Comparison of ENCODE assay signal across 8 cellular contexts in the genomic region with DNA sequence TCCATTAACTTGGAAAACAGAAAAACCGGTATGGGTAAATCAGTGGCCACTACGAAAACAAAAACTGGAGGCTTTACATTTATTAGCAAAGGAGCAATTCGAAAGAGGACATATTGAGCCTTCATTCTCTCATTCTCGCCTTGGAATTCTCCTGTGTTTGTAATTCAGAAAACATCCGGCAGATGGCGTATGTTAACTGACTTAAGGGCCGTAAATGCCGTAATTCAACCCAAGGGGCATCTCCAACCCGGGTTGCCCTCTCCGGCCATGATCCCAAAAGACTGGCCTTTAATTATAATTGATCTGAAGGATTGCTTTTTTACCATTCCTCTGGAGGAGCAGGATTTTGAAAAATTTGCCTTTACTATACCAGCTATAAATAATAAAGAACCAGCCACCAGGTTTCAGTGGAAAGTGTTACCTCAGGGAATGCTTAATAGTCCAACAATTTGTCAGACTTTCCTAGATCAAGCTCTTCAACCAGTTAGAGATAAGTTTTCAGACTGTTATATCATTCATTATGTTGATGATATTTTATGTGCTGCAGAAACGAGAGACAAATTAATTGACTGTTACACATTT.
DNase-seq lines count a peak whose midpoint lies in the region; ATAC-seq and TF ChIP-seq lines count a peak whose summit lies in the region.
"Not testable (repeated sequence)": the region's sequence is repeated elsewhere in the genome, so short reads cannot be mapped to it uniquely, and the experiment has no call there.

No MANE protein-coding gene starts in this region.

- not testable (repeated sequence) for H3K27ac Mint-ChIP-seq in activated CD4-positive, alpha-beta memory T cell treated with anti-CD3 and anti-CD28 coated beads, Interleukin-2, amount 10 ng/mL, durations not matched to agents 7 days and 5 days

- H3K4me2 ChIP-seq in PC-3 (ENCODE audit: low read length) (peak overlapping the region; percentile 78), skeletal muscle satellite cell (ENCODE audit: low read length) (peak overlapping the region; percentile 70)

- H3F3A ChIP-seq in PC-3 (ENCODE audit: low read length, unreplicated experiment) = not testable (repeated sequence)

- DNase-seq in AG08396 (ENCODE audit: low spot score) (peak; percentile 31), NCI-H1092 treated with DMSO at 0.1 percent for 48 hours (lab: John Stamatoyannopoulos, UW) (peak; percentile 4), PC-3 (peak; percentile 93), dorsolateral prefrontal cortex (peak in 3 of 10 donors; percentile 12 to 59 (median 55)), kidney tubule cell (ENCODE audit: low spot score) (peak; percentile 75)
- DNase-seq in activated CD4-positive, alpha-beta memory T cell treated with anti-CD3 and anti-CD28 coated beads, Interleukin-2, amount 10 ng/mL, durations not matched to agents 7 days and 5 days = peak; percentile 30

- peaks cover 66% of the 10 kb centered on the region for H3K27me3 Mint-ChIP-seq in activated CD4-positive, alpha-beta memory T cell treated with anti-CD3 and anti-CD28 coated beads, Interleukin-2, amount 10 ng/mL, durations not matched to agents 7 days and 5 days

- not testable (repeated sequence) for H3K9me3 ChIP-seq in PC-3 (ENCODE audit: low read length); skeletal muscle satellite cell (replicated peaks; ENCODE audit: low read length)

- not testable (repeated sequence) for H3K9ac ChIP-seq in PC-3 (ENCODE audit: low read length)
- H3K9ac ChIP-seq in skeletal muscle satellite cell (ENCODE audit: low read depth, low read length) = peak overlapping the region; percentile 39

- not testable (repeated sequence) for H3K27me3 ChIP-seq in PC-3 (ENCODE audit: low read length); skeletal muscle satellite cell (ENCODE audit: control insufficient read depth, insufficient read depth, low read length)
- peaks cover 0 to 66% (median 18%) of the 10 kb centered on the region in 45 donors for H3K27me3 ChIP-seq in dorsolateral prefrontal cortex

- peaks cover 13% of the 10 kb centered on the region; the same call in 1 of the 2 replicates for H3K4me1 ChIP-seq in PC-3 (ENCODE audit: insufficient read depth, low read length)
- not testable (repeated sequence) for H3K4me1 ChIP-seq in skeletal muscle satellite cell (ENCODE audit: control insufficient read depth, insufficient read depth, low read length)

- not testable (repeated sequence) for H3K36me3 ChIP-seq in PC-3 (ENCODE audit: low read depth, low read length); skeletal muscle satellite cell (ENCODE audit: insufficient read depth, low read length)

- H4K20me1 ChIP-seq in PC-3 (ENCODE audit: low read length) = not testable (repeated sequence)

- H3K9me2 ChIP-seq in PC-3 (replicated peaks; ENCODE audit: low read length) = not testable (repeated sequence)

- H2AFZ ChIP-seq in PC-3 (ENCODE audit: low read length) = peak overlapping the region; percentile 74

- TF ChIP-seq CTCF in GM12872 (IDR thresholded peaks at IDR 0.05; ENCODE audit: insufficient read depth, low read depth, low read length) (peak; percentile 65), PC-3 (conservative IDR thresholded peaks at IDR 0.05; ENCODE audit: low read depth, low read length) (peak; percentile 70), dorsolateral prefrontal cortex (IDR thresholded peaks at IDR 0.05 in 54 of 56, conservative IDR thresholded peaks at IDR 0.05 in 2 of 56; ENCODE audit: low read depth in 1 of 56, partially characterized antibody in 56 of 56) (peak; percentile 68 to 94 (median 85))

- not testable (repeated sequence) for H3K9me3 Mint-ChIP-seq in activated CD4-positive, alpha-beta memory T cell treated with anti-CD3 and anti-CD28 coated beads, Interleukin-2, amount 10 ng/mL, durations not matched to agents 7 days and 5 days

- peaks cover 25% of the 10 kb centered on the region for H3K4me1 Mint-ChIP-seq in activated CD4-positive, alpha-beta memory T cell treated with anti-CD3 and anti-CD28 coated beads, Interleukin-2, amount 10 ng/mL, durations not matched to agents 7 days and 5 days

- not testable (repeated sequence) for ATAC-seq in PC-3

- BruUV-seq in PC-3 (replicated peaks; lab: Mats Ljungman, UMichigan) = not testable (repeated sequence)

- H3K4me3 ChIP-seq in PC-3 (ENCODE audit: low read length) (peak overlapping the region; percentile 62), dorsolateral prefrontal cortex (peak overlapping the region in 4 of 59 donors; percentile 3 to 19 (median 8)), skeletal muscle satellite cell (ENCODE audit: low read length) (peak overlapping the region; percentile 38)

- POLR2A ChIA-PET in PC-3 (lab: Charles Lee; ENCODE audit: unreplicated experiment); activated CD4-positive, alpha-beta memory T cell treated with anti-CD3 and anti-CD28 coated beads, Interleukin-2, amount 10 ng/mL, durations not matched to agents 7 days and 5 days (lab: Charles Lee): not testable (repeated sequence)

- H3K36me3 Mint-ChIP-seq in activated CD4-positive, alpha-beta memory T cell treated with anti-CD3 and anti-CD28 coated beads, Interleukin-2, amount 10 ng/mL, durations not matched to agents 7 days and 5 days (ENCODE audit: low read depth) = not testable (repeated sequence)

- CTCF ChIA-PET in PC-3 (lab: Charles Lee) = not testable (repeated sequence)
- CTCF ChIA-PET in activated CD4-positive, alpha-beta memory T cell treated with anti-CD3 and anti-CD28 coated beads, Interleukin-2, amount 10 ng/mL, durations not matched to agents 7 days and 5 days (lab: Charles Lee) = interaction anchor here (0.6 to 1.4 kb wide), 2 partner anchors 9 to 330 kb away, joined by 3 to 5 read pairs; no protein-coding TSS in a partner anchor

- intact Hi-C loops in PC-3 (cut with micrococcal nuclease) (loop anchor here (1.0 to 5.0 kb wide), 6 partner anchors 62 to 901 kb away; partner anchors contain the start of gene OR2H2), dorsolateral prefrontal cortex (cut with DNase I) (loop anchor here (2.0 to 10.0 kb wide), 5 partner anchors 151 to 901 kb away; partner anchors contain the start of genes OR2H2 (in 2 of the 2) and ZSCAN12 (in 1 of the 2))

- H3K27ac ChIP-seq in PC-3 (ENCODE audit: low read length); dorsolateral prefrontal cortex: not testable (repeated sequence)

- H3K79me2 ChIP-seq in PC-3 (ENCODE audit: low read length) = not testable (repeated sequence)

- H3K4me3 Mint-ChIP-seq in activated CD4-positive, alpha-beta memory T cell treated with anti-CD3 and anti-CD28 coated beads, Interleukin-2, amount 10 ng/mL, durations not matched to agents 7 days and 5 days = not testable (repeated sequence)
